8 cellular contexts compared by ENCODE assay signal in the genomic region with DNA sequence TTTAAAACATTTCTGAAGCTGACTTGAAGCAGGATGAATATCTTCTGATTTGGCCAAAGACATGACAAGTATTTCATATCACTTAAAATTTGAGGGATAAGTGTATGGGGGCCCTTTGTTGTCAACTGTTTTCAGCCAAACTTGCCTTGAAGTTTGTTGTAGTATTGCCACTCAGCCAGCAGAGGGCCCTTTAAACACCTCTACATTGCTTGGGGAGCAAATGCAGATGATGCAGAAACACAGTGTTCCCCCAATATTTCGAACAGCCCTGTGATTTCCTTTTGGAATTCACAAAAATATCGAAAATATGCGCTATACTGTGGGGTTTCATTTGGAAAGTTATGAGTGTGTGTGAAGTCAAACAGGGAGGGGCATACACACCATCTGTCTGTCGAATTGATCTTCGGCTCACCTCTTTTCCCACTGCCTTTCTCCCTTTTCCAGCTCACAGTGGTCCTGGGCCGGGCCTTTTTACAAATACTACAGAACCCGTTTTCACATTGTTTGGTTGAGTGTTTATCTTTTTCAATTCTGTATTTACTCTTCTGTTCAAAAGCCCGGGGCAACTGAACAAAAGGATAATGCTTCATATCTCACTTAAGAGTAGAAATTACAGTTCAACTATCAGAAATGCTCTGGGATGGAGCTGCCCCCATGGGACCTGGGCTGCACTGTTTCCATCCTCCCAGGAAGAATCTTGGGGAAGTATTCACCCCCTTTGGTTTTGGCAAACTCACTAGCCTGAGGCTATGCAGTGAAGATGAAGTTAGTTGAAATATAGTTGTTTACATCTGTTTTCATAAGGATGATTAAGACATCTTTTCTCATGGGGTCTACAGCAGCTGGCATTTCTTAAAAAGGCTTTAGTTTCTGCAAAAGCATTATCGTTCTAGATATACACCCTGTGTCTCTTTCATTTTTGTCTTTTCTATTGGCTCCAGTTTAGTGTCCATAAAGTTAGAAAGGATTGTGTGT.
A peak's percentile ranks its signal among the peaks of the same experiment; 100 is the strongest.
DNase-seq lines count a peak whose midpoint lies in the region; ATAC-seq and TF ChIP-seq lines count a peak whose summit lies in the region.

No MANE protein-coding gene starts in this region.

- H3K9me3 ChIP-seq in endodermal cell (ENCODE audit: control insufficient read depth, low read length), result no peaks in the 10 kb centered on the region

- DNase-seq in GM20000 (ENCODE audit: low spot score) (peak; percentile 44), NCI-H1105 (lab: John Stamatoyannopoulos, UW) (peak; percentile 2), endodermal cell (peak; percentile 79), naive B cell (peak; percentile 14), stromal cell of bone marrow (ENCODE audit: low read depth) (peak; percentile 24), NOMO-1 treated with dmso at 0.1 percent for 144 hours (lab: John Stamatoyannopoulos, UW; ENCODE audit: unreplicated experiment) (no peak)
- DNase-seq in activated CD4-positive, alpha-beta T cell treated with anti-CD3 and anti-CD28 coated beads, Interleukin-2, amount 50 U/mL, for 4 hours, result peak; percentile 46 to 47

- no peak overlapping the region for H3K27ac ChIP-seq in C4-2B
- H3K27ac ChIP-seq in endodermal cell (ENCODE audit: low read depth, low read length), result no peak overlapping the region

- no peak overlapping the region for H3K27ac Mint-ChIP-seq in endodermal cell
- no peak overlapping the region for H3K27ac Mint-ChIP-seq in naive B cell

- H3K4me3 ChIP-seq in endodermal cell (ENCODE audit: low read length), result no peak overlapping the region

- H3K36me3 ChIP-seq in endodermal cell (ENCODE audit: control insufficient read depth, insufficient read depth, low read length), result peaks cover 17% of the 10 kb centered on the region

- peak; percentile 82 for TF ChIP-seq CTCF in C4-2B (conservative IDR thresholded peaks at IDR 0.05)
- TF ChIP-seq CTCF in GM20000 (IDR thresholded peaks at IDR 0.05; ENCODE audit: extremely low read depth, missing control alignments), result peak; percentile 67
- TF ChIP-seq CTCF in endodermal cell (conservative IDR thresholded peaks at IDR 0.05), result peak; percentile 92

- H3K9ac ChIP-seq in endodermal cell (ENCODE audit: extremely low read depth, low read length, poor library complexity, severe bottlenecking), result no peak overlapping the region

- H3K27me3 Mint-ChIP-seq in endodermal cell (ENCODE audit: insufficient read depth) (no peaks in the 10 kb centered on the region), naive B cell (no peaks in the 10 kb centered on the region)

- ATAC-seq in naive B cell (ENCODE audit: low read depth in 2 of 2), result peak in 1 of 2 donors; percentile 32

- H3K4me3 Mint-ChIP-seq in endodermal cell (no peak overlapping the region), naive B cell (no peak overlapping the region)

- no peaks in the 10 kb centered on the region for H3K4me1 ChIP-seq in endodermal cell (ENCODE audit: control insufficient read depth, insufficient read depth, low read length)

- WGBS in endodermal cell (ENCODE audit: insufficient coverage in 1 of 2, insufficient read length in 1 of 2), 2 experiments, result 71 to 82% methylated on average over 4 to 9 of the region's 9 CpGs

- H3K4me1 Mint-ChIP-seq in endodermal cell (peaks cover 8% of the 10 kb centered on the region), naive B cell (no peaks in the 10 kb centered on the region)

- H3K27me3 ChIP-seq in endodermal cell (ENCODE audit: control insufficient read depth, insufficient read depth, low read length, poor library complexity, severe bottlenecking), result no peaks in the 10 kb centered on the region

- H3K9me3 Mint-ChIP-seq in endodermal cell (no peaks in the 10 kb centered on the region), naive B cell (no peaks in the 10 kb centered on the region)

- H3K36me3 Mint-ChIP-seq in endodermal cell (ENCODE audit: low read depth), result peaks cover 16% of the 10 kb centered on the region
- no peaks in the 10 kb centered on the region for H3K36me3 Mint-ChIP-seq in naive B cell
